In the genomic region with DNA sequence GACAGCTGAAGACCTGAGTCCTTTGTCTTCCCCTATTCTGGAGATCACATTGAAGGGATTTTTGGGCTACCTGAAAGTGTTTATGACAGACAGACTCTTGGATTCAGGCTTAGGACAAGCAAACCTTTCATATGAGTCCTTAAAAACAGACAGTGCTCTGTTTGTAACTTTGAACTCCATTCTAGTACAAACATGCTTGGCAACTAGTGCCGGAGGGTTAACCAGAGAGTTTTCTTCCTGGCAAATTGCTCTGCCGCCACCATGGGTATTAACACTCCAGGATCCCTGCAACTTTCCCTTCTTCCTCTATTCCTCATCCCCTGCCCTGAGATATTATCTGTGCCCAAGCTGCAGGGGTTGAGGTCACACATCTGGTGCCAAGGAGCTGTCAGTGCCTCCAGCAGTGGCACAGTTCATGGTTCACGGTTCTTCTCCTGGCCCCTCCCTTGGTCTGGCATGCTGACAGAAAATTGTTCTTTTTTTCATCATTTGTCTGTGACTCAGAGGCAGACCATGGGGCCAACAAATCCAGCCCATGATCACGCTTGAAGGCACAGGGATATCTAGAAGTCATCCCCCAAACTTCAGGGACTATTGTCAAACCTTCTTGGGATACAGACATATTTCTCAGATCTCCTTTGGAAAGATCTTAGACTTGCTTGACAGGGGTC, we compare ENCODE assay signal across 8 cellular contexts.
DNase-seq lines count a peak whose midpoint lies in the region; ATAC-seq and TF ChIP-seq lines count a peak whose summit lies in the region.

No MANE protein-coding gene starts in this region.

- no peak overlapping the region for H3K4me3 Mint-ChIP-seq in T-helper 17 cell

- peaks cover 27% of the 10 kb centered on the region for H3K4me1 Mint-ChIP-seq in T-helper 17 cell

- DNase-seq in HK-2 (ENCODE audit: unreplicated experiment), result peak; percentile 66
- no peak for DNase-seq in T-helper 17 cell
- DNase-seq in fibroblast of villous mesenchyme (ENCODE audit: low read depth), result peak; percentile 81
- DNase-seq in NK-92 treated with Interleukin-12 subunit alpha and Interleukin-12 subunit beta, amount 100 ng/mL, for 24 hours (lab: John Stamatoyannopoulos, UW), result no peak
- DNase-seq in NCI-H2107 treated with DMSO at 0.1 percent for 48 hours (lab: John Stamatoyannopoulos, UW; ENCODE audit: unreplicated experiment), result no peak

- H3K4me3 ChIP-seq in fibroblast of villous mesenchyme (ENCODE audit: low read depth, low read length), result no peak overlapping the region
- no peak overlapping the region for H3K4me3 ChIP-seq in skin epidermis

- no peaks in the 10 kb centered on the region for H3K9me3 ChIP-seq in T-helper 17 cell (ENCODE audit: control insufficient read depth, low read length, poor library complexity, severe bottlenecking)

- peak overlapping the region in 17 of 21 experiments; percentile 2 to 73 (median 50) for H3K27ac ChIP-seq in skin epidermis

- peak overlapping the region; percentile 79 for H3K27ac Mint-ChIP-seq in T-helper 17 cell

- ATAC-seq in T-helper 17 cell (peak; percentile 14), HG02588 (IDR thresholded peaks at IDR 0.05; ENCODE audit: unreplicated experiment) (no peak), GM19397 (IDR thresholded peaks at IDR 0.05; ENCODE audit: unreplicated experiment) (no peak)

- no peak for TF ChIP-seq CTCF in fibroblast of villous mesenchyme (IDR thresholded peaks at IDR 0.05; ENCODE audit: insufficient read depth, low read depth, low read length)

- H3K36me3 Mint-ChIP-seq in T-helper 17 cell (ENCODE audit: low read depth), result peaks cover 2% of the 10 kb centered on the region

- no peaks in the 10 kb centered on the region for H3K27me3 Mint-ChIP-seq in T-helper 17 cell

Comparison
In these comparisons a context has a peak if more than half of its experiments do, and no peak if none do; other contexts are left out.
1. DNase-seq: peak in HK-2 (single experiment) and fibroblast of villous mesenchyme (single experiment); none in T-helper 17 cell (0 of 3), NK-92 treated with Interleukin-12 subunit alpha and Interleukin-12 subunit beta, amount 100 ng/mL, for 24 hours (single experiment) and NCI-H2107 treated with DMSO at 0.1 percent for 48 hours (single experiment).